Comparison of ENCODE assay signal across 1 cellular context in genomic region chr1:64042331-64043100, GRCh38.
TF ChIP-seq lines count a peak whose summit lies in the region.

No MANE protein-coding gene starts in this region.

TF ChIP-seq in SK-N-SH, 30 proteins besides CTCF, POLR2A, EP300 and RAD21 (continued from another document):
- peak; percentile 97 for TF ChIP-seq PBX3 (IDR thresholded peaks at IDR 0.05)
- peak; percentile 96 for TF ChIP-seq MEF2A (IDR thresholded peaks at IDR 0.05; ENCODE audit: borderline replicate concordance, low read depth)
- no peak for TF ChIP-seq NRF1 (IDR thresholded peaks at IDR 0.05; ENCODE audit: low read depth, low read length)
- TF ChIP-seq EZH2phosphoT487 (IDR thresholded peaks at IDR 0.05; ENCODE audit: borderline replicate concordance, low read depth) = no peak
- TF ChIP-seq MAX (IDR thresholded peaks at IDR 0.05; ENCODE audit: low read depth) = peak; percentile 72
- peak; percentile 98 for TF ChIP-seq NFIC (IDR thresholded peaks at IDR 0.05; ENCODE audit: borderline replicate concordance)
- TF ChIP-seq GATA2 (CRISPR knock-in tag; IDR thresholded peaks at IDR 0.05) = no peak
- TF ChIP-seq YY1 (IDR thresholded peaks at IDR 0.05; ENCODE audit: low read depth) = no peak
- no peak for TF ChIP-seq RFX5 (IDR thresholded peaks at IDR 0.05; ENCODE audit: low read length)
- TF ChIP-seq USF2 (IDR thresholded peaks at IDR 0.05; ENCODE audit: borderline replicate concordance, low read depth, low read length) = no peak
- TF ChIP-seq TEAD4 (IDR thresholded peaks at IDR 0.05; ENCODE audit: borderline replicate concordance, insufficient read depth) = peak; percentile 98
